ENCODE assay signal across 9 cellular contexts in the genomic region with DNA sequence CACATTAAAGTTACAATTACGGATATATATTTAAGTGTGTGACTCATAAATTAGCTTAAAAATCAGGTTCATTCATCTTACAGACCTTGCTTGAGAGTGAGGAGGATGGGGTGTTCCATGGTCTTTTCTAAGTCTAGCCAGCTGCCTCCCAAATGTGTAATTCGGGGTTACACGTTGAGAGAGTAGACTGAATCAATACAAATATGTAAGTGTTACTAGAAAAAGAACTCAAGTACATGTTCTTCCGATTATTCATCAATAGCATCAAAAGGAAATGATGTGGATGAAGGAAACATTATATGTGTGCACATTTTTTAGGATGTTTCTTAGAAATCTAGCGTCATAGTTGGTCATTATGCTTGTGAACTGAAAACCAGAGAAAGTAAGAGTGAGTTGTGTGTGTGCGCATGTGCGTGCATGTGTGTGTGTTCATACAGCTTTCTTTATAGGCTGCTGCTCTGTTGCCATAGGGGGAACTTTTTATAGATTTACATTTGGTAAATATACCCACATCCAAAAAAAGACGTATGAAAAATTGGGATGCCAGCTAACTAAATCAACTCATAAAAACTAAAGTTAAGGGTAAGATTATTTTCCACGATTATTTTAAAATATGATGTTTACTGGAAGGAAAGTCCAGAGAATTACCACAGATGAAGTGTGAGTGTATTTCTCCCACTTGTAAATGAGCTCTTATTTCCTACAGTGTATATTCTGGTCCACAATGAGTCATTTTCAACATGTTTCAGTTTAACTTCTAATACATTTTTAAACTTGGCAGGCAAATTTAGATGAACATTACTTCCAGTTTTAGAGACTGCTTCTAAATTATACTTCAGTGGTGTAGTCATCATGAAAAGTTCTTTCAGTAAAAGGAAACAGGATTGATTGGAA.
DNase-seq lines count a peak whose midpoint lies in the region; ATAC-seq and FAIRE-seq lines count a peak whose summit lies in the region.
"Had no signal": no experiment of that assay in that cellular context is flagged by ENCODE, and none has a peak within 500 bp of the region (broad histone marks: within the 10 kb centered on the region; RNA-seq: fewer than 3 reads in every experiment).

No MANE protein-coding gene starts in this region.

- no peak for FAIRE-seq in urothelium cell line (lab: Jason Lieb, UNC)

- ATAC-seq in GM21529 (IDR thresholded peaks at IDR 0.05; ENCODE audit: unreplicated experiment) (peak; percentile 92), HG03469 (IDR thresholded peaks at IDR 0.05; ENCODE audit: unreplicated experiment) (peak; percentile 87)
- ATAC-seq: stimulated activated memory B cell treated with anti-CD40 and anti-IgM and Interleukin-4, amounts not matched to agents 10 μg/mL and 1 μg/mL and 100 μg/mL, for 72 hours had no signal

- DNase-seq in activated CD4-positive, alpha-beta T cell treated with anti-CD3 and anti-CD28 coated beads, Interleukin-2, amount 50 U/mL, for 48 hours: peak; percentile 21 to 24
- no peak for DNase-seq in activated CD4-positive, alpha-beta T cell treated with anti-CD3 and anti-CD28 coated beads, Interleukin-2, amount 50 U/mL, for 1 hour
- DNase-seq in middle frontal gyrus (ENCODE audit: extremely low spot score, low spot score): peak; percentile 58
- no peak for DNase-seq in NCI-H187 treated with DMSO at 0.1 percent for 48 hours (lab: John Stamatoyannopoulos, UW)
- no peak for DNase-seq in germinal center (ENCODE audit: low spot score)
- DNase-seq in urothelium cell line (ENCODE audit: low spot score): no peak

Comparison
In these comparisons a context has a peak if more than half of its experiments do, and no peak if none do; other contexts are left out.
1. DNase-seq: peak in activated CD4-positive, alpha-beta T cell treated with anti-CD3 and anti-CD28 coated beads, Interleukin-2, amount 50 U/mL, for 48 hours (2 of 2) and middle frontal gyrus (single experiment); none in activated CD4-positive, alpha-beta T cell treated with anti-CD3 and anti-CD28 coated beads, Interleukin-2, amount 50 U/mL, for 1 hour (single experiment), NCI-H187 treated with DMSO at 0.1 percent for 48 hours (single experiment), germinal center (single experiment) and urothelium cell line (single experiment).